In genomic region chr20:39246436-39246835, GRCh38 we compare ENCODE assay signal across 21 cellular contexts.
DNase-seq lines count a peak whose midpoint lies in the region; ATAC-seq and TF ChIP-seq lines count a peak whose summit lies in the region.
"Had no signal": no experiment of that assay in that cellular context is flagged by ENCODE, and none has a peak within 500 bp of the region (broad histone marks: within the 10 kb centered on the region; RNA-seq: fewer than 3 reads in every experiment).

No MANE protein-coding gene starts in this region.

- no peak for ATAC-seq in activated CD8-positive, alpha-beta T cell treated with anti-CD3 and anti-CD28 coated beads, Interleukin-2, amount 10 ng/mL, durations not matched to agents 7 days and 5 days
- ATAC-seq in activated CD8-positive, alpha-beta T cell treated with anti-CD3 and anti-CD28 coated beads for 36 hours = no peak
- ATAC-seq in DND-41 (ENCODE audit: insufficient read depth, low read depth) = no peak
- ATAC-seq: A549; CD8-positive, alpha-beta T cell; GM12878 had no signal

- no peaks in the 10 kb centered on the region for H3K79me1 ChIP-seq in mesenchymal stem cell (replicated peaks; ENCODE audit: low read length, poor library complexity, severe bottlenecking)

- 73% methylated on average over 4 of the region's 4 CpGs for WGBS in mesenchymal stem cell

- H3K4me1 Mint-ChIP-seq in activated CD8-positive, alpha-beta T cell treated with anti-CD3 and anti-CD28 coated beads, Interleukin-2, amount 10 ng/mL, durations not matched to agents 7 days and 5 days (ENCODE audit: low read depth) = peaks cover 41% of the 10 kb centered on the region
- H3K4me1 Mint-ChIP-seq in activated CD8-positive, alpha-beta T cell treated with anti-CD3 and anti-CD28 coated beads for 36 hours (ENCODE audit: low read depth) = peaks cover 14% of the 10 kb centered on the region

- peak overlapping the region; percentile 58 for H3K27ac Mint-ChIP-seq in activated CD8-positive, alpha-beta T cell treated with anti-CD3 and anti-CD28 coated beads, Interleukin-2, amount 10 ng/mL, durations not matched to agents 7 days and 5 days
- no peak overlapping the region for H3K27ac Mint-ChIP-seq in activated CD8-positive, alpha-beta T cell treated with anti-CD3 and anti-CD28 coated beads for 36 hours
- H3K27ac Mint-ChIP-seq: CD4-positive, CD25-positive, alpha-beta regulatory T cell; CD8-positive, alpha-beta T cell had no signal

- H3K4me2 ChIP-seq in DND-41 (ENCODE audit: insufficient read depth, low read length) = 0 out of 2 replicates have a peak overlapping the region, but pooled peaks have one; percentile 37
- H3K4me2 ChIP-seq in Loucy (ENCODE audit: low read depth, low read length, poor library complexity, severe bottlenecking) = peak overlapping the region; percentile 82
- no peak overlapping the region for H3K4me2 ChIP-seq in mesenchymal stem cell (ENCODE audit: low read length, poor library complexity, severe bottlenecking)
- H3K4me2 ChIP-seq: A549 had no signal

- H3K36me3 ChIP-seq in DND-41 (ENCODE audit: insufficient read depth, low read length) (no peaks in the 10 kb centered on the region), Loucy (ENCODE audit: insufficient read depth, low read length) (no peaks in the 10 kb centered on the region), mesenchymal stem cell (ENCODE audit: control insufficient read depth in 1 of 2, insufficient read depth in 2 of 2, low read depth in 1 of 2, low read length in 2 of 2) (no peaks in the 10 kb centered on the region)

- CTCF ChIA-PET in activated CD8-positive, alpha-beta T cell treated with anti-CD3 and anti-CD28 coated beads, Interleukin-2, amount 10 ng/mL, durations not matched to agents 7 days and 5 days (lab: Charles Lee) = interaction anchor here (0.8 to 1.1 kb wide), 2 partner anchors 19 kb away, joined by 4 read pairs; no protein-coding TSS in a partner anchor
- CTCF ChIA-PET in activated CD8-positive, alpha-beta T cell treated with anti-CD3 and anti-CD28 coated beads for 36 hours (lab: Charles Lee) = interaction anchor here (2.0 to 2.8 kb wide), 2 partner anchors 18 to 23 kb away, joined by 7 to 12 read pairs; no protein-coding TSS in a partner anchor

- no peak overlapping the region for H2AK5ac ChIP-seq in mesenchymal stem cell (ENCODE audit: low read length, severe bottlenecking)

- H3K18ac ChIP-seq in mesenchymal stem cell (ENCODE audit: low read depth in 1 of 2, low read length in 2 of 2) = no peak overlapping the region

- H2BK5ac ChIP-seq in mesenchymal stem cell (ENCODE audit: low read depth, low read length, poor library complexity, severe bottlenecking) = no peak overlapping the region

- no peak overlapping the region for H4K8ac ChIP-seq in mesenchymal stem cell (ENCODE audit: low read length)

- H3K27me3 ChIP-seq in DND-41 (ENCODE audit: insufficient read depth, low read length, poor library complexity) (no peaks in the 10 kb centered on the region), Loucy (ENCODE audit: insufficient read depth, low read length, poor library complexity, severe bottlenecking) (no peaks in the 10 kb centered on the region), mesenchymal stem cell (ENCODE audit: control insufficient read depth in 1 of 2, insufficient read depth in 1 of 2, low read length in 2 of 2) (peaks cover 0 to 28% of the 10 kb centered on the region in 2 experiments)

- intact Hi-C loops in activated CD8-positive, alpha-beta T cell treated with anti-CD3 and anti-CD28 coated beads for 36 hours (cut with micrococcal nuclease) = no loop called here

- peaks cover 6% of the 10 kb centered on the region for H3K9me3 Mint-ChIP-seq in activated CD8-positive, alpha-beta T cell treated with anti-CD3 and anti-CD28 coated beads, Interleukin-2, amount 10 ng/mL, durations not matched to agents 7 days and 5 days (ENCODE audit: insufficient read depth)
- no peaks in the 10 kb centered on the region for H3K9me3 Mint-ChIP-seq in activated CD8-positive, alpha-beta T cell treated with anti-CD3 and anti-CD28 coated beads for 36 hours

- H3K4ac ChIP-seq in mesenchymal stem cell (ENCODE audit: low read depth in 1 of 2, low read length in 2 of 2) = no peak overlapping the region

- H3K27me3 Mint-ChIP-seq in activated CD8-positive, alpha-beta T cell treated with anti-CD3 and anti-CD28 coated beads, Interleukin-2, amount 10 ng/mL, durations not matched to agents 7 days and 5 days (ENCODE audit: low read depth) = peaks cover 12% of the 10 kb centered on the region
- H3K27me3 Mint-ChIP-seq in activated CD8-positive, alpha-beta T cell treated with anti-CD3 and anti-CD28 coated beads for 36 hours = no peaks in the 10 kb centered on the region
- H3K27me3 Mint-ChIP-seq: CD4-positive, CD25-positive, alpha-beta regulatory T cell had no signal

- peaks cover 29% of the 10 kb centered on the region for H3F3A ChIP-seq in Loucy (ENCODE audit: low read depth)

- H2BK15ac ChIP-seq in mesenchymal stem cell (ENCODE audit: low read depth, poor library complexity, severe bottlenecking) = no peak overlapping the region

- no peak overlapping the region for H3K4me3 ChIP-seq in DND-41 (ENCODE audit: low read depth in 1 of 2, low read length in 2 of 2)
- H3K4me3 ChIP-seq in Loucy (ENCODE audit: low read length, poor library complexity, severe bottlenecking) = peak overlapping the region; percentile 49
- no peak overlapping the region for H3K4me3 ChIP-seq in coronary artery
- no peak overlapping the region for H3K4me3 ChIP-seq in mesenchymal stem cell (ENCODE audit: insufficient read depth in 1 of 2, low read depth in 1 of 2, low read length in 2 of 2)
- H3K4me3 ChIP-seq: A549, GM12878, GM23248 had no signal

- peaks cover 85% of the 10 kb centered on the region for H3K4me1 ChIP-seq in DND-41 (ENCODE audit: insufficient read depth, low read length)
- peaks cover 82% of the 10 kb centered on the region for H3K4me1 ChIP-seq in Loucy (ENCODE audit: insufficient read depth, low read length, poor library complexity, severe bottlenecking)
- H3K4me1 ChIP-seq in mesenchymal stem cell (ENCODE audit: control insufficient read depth, insufficient read depth, low read depth, low read length) = no peaks in the 10 kb centered on the region
- H3K4me1 ChIP-seq: A549, Caco-2 had no signal

- H3K27ac ChIP-seq in DND-41 (ENCODE audit: low read length) (peak overlapping the region; percentile 99), coronary artery (no peak overlapping the region), mesenchymal stem cell (ENCODE audit: low read length, poor library complexity, severe bottlenecking) (no peak overlapping the region)
- H3K27ac ChIP-seq: A549, C4-2B, GM23248 had no signal

- H3K9ac ChIP-seq in DND-41 (ENCODE audit: low read depth, low read length) (peak overlapping the region; percentile 65), Loucy (ENCODE audit: low read depth, low read length, poor library complexity, severe bottlenecking) (peak overlapping the region; percentile 94), mesenchymal stem cell (ENCODE audit: low read length) (no peak overlapping the region)
- H3K9ac ChIP-seq: GM23248 had no signal

- H2AFZ ChIP-seq in DND-41 (ENCODE audit: low read depth, low read length) (no peak overlapping the region), Loucy (ENCODE audit: low read length) (no peak overlapping the region), mesenchymal stem cell (ENCODE audit: low read depth, low read length) (no peak overlapping the region)
- H2AFZ ChIP-seq: GM23248 had no signal

- TF ChIP-seq CTCF in activated CD8-positive, alpha-beta T cell treated with anti-CD3 and anti-CD28 coated beads for 36 hours (IDR thresholded peaks at IDR 0.05) = no peak
- TF ChIP-seq CTCF in DND-41 (IDR thresholded peaks at IDR 0.05; ENCODE audit: borderline replicate concordance, extremely low read depth, low read length, poor library complexity, severe bottlenecking) (no peak), Loucy (conservative IDR thresholded peaks at IDR 0.05; ENCODE audit: low read length) (no peak), coronary artery (IDR thresholded peaks at IDR 0.05) (no peak)

- no peaks in the 10 kb centered on the region for H3K79me2 ChIP-seq in DND-41 (ENCODE audit: insufficient read depth, low read length)
- H3K79me2 ChIP-seq in Loucy (ENCODE audit: insufficient read depth, low read length) = no peaks in the 10 kb centered on the region

- POLR2A ChIA-PET in activated CD8-positive, alpha-beta T cell treated with anti-CD3 and anti-CD28 coated beads, Interleukin-2, amount 10 ng/mL, durations not matched to agents 7 days and 5 days (lab: Charles Lee) = no interaction called here
- POLR2A ChIA-PET in activated CD8-positive, alpha-beta T cell treated with anti-CD3 and anti-CD28 coated beads for 36 hours (lab: Charles Lee) = no interaction called here

- H2BK120ac ChIP-seq in mesenchymal stem cell (ENCODE audit: low read depth, low read length) = no peak overlapping the region

- no peak overlapping the region for H2BK12ac ChIP-seq in mesenchymal stem cell (ENCODE audit: low read length in 2 of 2)

- no peak overlapping the region for H3K14ac ChIP-seq in mesenchymal stem cell (ENCODE audit: low read length in 2 of 2)

- H4K20me1 ChIP-seq in DND-41 (ENCODE audit: insufficient read depth, low read length) = no peaks in the 10 kb centered on the region
- no peaks in the 10 kb centered on the region for H4K20me1 ChIP-seq in Loucy (ENCODE audit: insufficient read depth, low read length, poor library complexity, severe bottlenecking)

- DNase-seq in activated CD8-positive, alpha-beta T cell treated with anti-CD3 and anti-CD28 coated beads, Interleukin-2, amount 10 ng/mL, durations not matched to agents 7 days and 5 days = no peak
- DNase-seq in activated CD8-positive, alpha-beta T cell treated with anti-CD3 and anti-CD28 coated beads for 36 hours = no peak
- DNase-seq in DND-41 (peak; percentile 55), coronary artery (ENCODE audit: low spot score) (no peak), mesenchymal stem cell (no peak), Ammon's horn (ENCODE audit: low spot score) (no peak)
- DNase-seq: 8988T; ACHN; AML-193; Caco-2; CD8-positive, alpha-beta T cell; DMS153; EL; GM23248; H7; HCEC 1CT had no signal

- H3K9me3 ChIP-seq in DND-41 (ENCODE audit: insufficient read depth, low read length, severe bottlenecking) (peaks cover 10% of the 10 kb centered on the region), Loucy (ENCODE audit: insufficient read depth, low read depth, low read length) (no peaks in the 10 kb centered on the region), mesenchymal stem cell (ENCODE audit: control insufficient read depth, low read length) (peaks cover 7% of the 10 kb centered on the region)
- H3K9me3 ChIP-seq: Caco-2 had no signal

- H3K23ac ChIP-seq in mesenchymal stem cell (ENCODE audit: low read length in 2 of 2) = no peak overlapping the region

- H3K9me2 ChIP-seq in Loucy (replicated peaks; ENCODE audit: low read depth, low read length) = no peaks in the 10 kb centered on the region

- no peak overlapping the region for H3K4me3 Mint-ChIP-seq in activated CD8-positive, alpha-beta T cell treated with anti-CD3 and anti-CD28 coated beads, Interleukin-2, amount 10 ng/mL, durations not matched to agents 7 days and 5 days
- H3K4me3 Mint-ChIP-seq in activated CD8-positive, alpha-beta T cell treated with anti-CD3 and anti-CD28 coated beads for 36 hours = no peak overlapping the region
- H3K4me3 Mint-ChIP-seq: CD4-positive, CD25-positive, alpha-beta regulatory T cell; CD8-positive, alpha-beta T cell had no signal

- H4K91ac ChIP-seq in mesenchymal stem cell (ENCODE audit: low read length) = no peak overlapping the region

- peaks cover 3% of the 10 kb centered on the region for H3K36me3 Mint-ChIP-seq in activated CD8-positive, alpha-beta T cell treated with anti-CD3 and anti-CD28 coated beads, Interleukin-2, amount 10 ng/mL, durations not matched to agents 7 days and 5 days (ENCODE audit: low read depth)
- H3K36me3 Mint-ChIP-seq in activated CD8-positive, alpha-beta T cell treated with anti-CD3 and anti-CD28 coated beads for 36 hours (ENCODE audit: low read depth) = no peaks in the 10 kb centered on the region
- H3K36me3 Mint-ChIP-seq: CD4-positive, CD25-positive, alpha-beta regulatory T cell; CD8-positive, alpha-beta T cell had no signal
